8 cellular contexts compared by ENCODE assay signal in the genomic region with DNA sequence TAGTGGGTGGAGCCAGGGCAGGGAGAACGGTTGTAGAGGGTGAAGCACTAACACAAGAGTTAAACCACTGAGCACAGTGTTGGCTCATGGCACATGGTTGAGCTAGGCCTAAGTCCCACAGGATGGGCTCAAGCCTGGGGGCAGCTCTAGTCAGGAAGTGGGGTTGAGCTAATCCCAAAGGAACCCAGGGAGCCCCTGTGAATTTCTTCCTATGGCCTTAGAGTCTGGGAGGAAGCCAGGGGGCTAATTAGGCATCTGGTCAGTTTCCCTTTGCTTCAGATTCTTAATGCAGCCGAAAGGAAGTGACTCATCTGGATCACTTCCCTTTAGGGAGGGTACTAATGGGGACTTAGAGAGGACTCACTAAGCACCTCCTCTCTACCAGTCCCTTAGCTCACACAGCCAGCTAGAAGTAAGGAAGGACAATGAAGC. TPM values are rescaled to one million over a fixed set of nuclear protein-coding genes. Genes with fewer than 3 reads are reported as not detected.
DNase-seq lines count a peak whose midpoint lies in the region; ATAC-seq and TF ChIP-seq lines count a peak whose summit lies in the region.

No MANE protein-coding gene starts in this region.

- TF ChIP-seq CTCF in RWPE2 (IDR thresholded peaks at IDR 0.05; ENCODE audit: poor library complexity, severe bottlenecking), result no peak
- no peak for TF ChIP-seq CTCF in fibroblast of pulmonary artery (IDR thresholded peaks at IDR 0.05; ENCODE audit: low read length, missing control alignments)

- intact Hi-C loops in CD4-positive, alpha-beta memory T cell (cut with micrococcal nuclease), result loop anchor here (5.0 kb wide), 1 partner anchor 38 kb away; no protein-coding TSS in a partner anchor
- intact Hi-C loops in activated CD4-positive, alpha-beta memory T cell treated with anti-CD3 and anti-CD28 coated beads for 36 hours (cut with micrococcal nuclease), result loop anchor here (2.0 to 5.0 kb wide), 2 partner anchors 35 to 678 kb away; no protein-coding TSS in a partner anchor

- peak overlapping the region in 4 of 7 donors; percentile 2 to 90 (median 26) for H3K27ac Mint-ChIP-seq in CD4-positive, alpha-beta memory T cell
- H3K27ac Mint-ChIP-seq in activated CD4-positive, alpha-beta memory T cell treated with anti-CD3 and anti-CD28 coated beads for 36 hours, result no peak overlapping the region

- no peak overlapping the region for H3K27ac ChIP-seq in CD4-positive, alpha-beta memory T cell (ENCODE audit: low read depth, low read length)
- peak overlapping the region; percentile 91 for H3K27ac ChIP-seq in RWPE2 (ENCODE audit: poor library complexity, severe bottlenecking)

- no peaks in the 10 kb centered on the region for H3K27me3 ChIP-seq in CD4-positive, alpha-beta memory T cell (ENCODE audit: insufficient read depth, low read length)
- no peaks in the 10 kb centered on the region for H3K27me3 ChIP-seq in RWPE2 (ENCODE audit: insufficient read depth, poor library complexity, severe bottlenecking)

- peak; percentile 91 for ATAC-seq in HG03103 (IDR thresholded peaks at IDR 0.05; ENCODE audit: low read depth, unreplicated experiment)
- ATAC-seq in RWPE2 (ENCODE audit: low read depth), result peak; percentile 71

- no peaks in the 10 kb centered on the region for H3K36me3 ChIP-seq in CD4-positive, alpha-beta memory T cell (ENCODE audit: insufficient read depth, low read length)
- H3K36me3 ChIP-seq in RWPE2 (ENCODE audit: low read depth), result no peaks in the 10 kb centered on the region

- DNase-seq in CD4-positive, alpha-beta memory T cell, result no peak
- DNase-seq in RWPE2 (ENCODE audit: low spot score), result no peak
- DNase-seq in fibroblast of pulmonary artery (ENCODE audit: low read depth), result peak; percentile 88
- peak; percentile 87 for DNase-seq in renal cortical epithelial cell (ENCODE audit: low read depth)
- DNase-seq in OCI-M2 (lab: John Stamatoyannopoulos, UW; ENCODE audit: unreplicated experiment), result no peak
- no peak for DNase-seq in activated CD4-positive, alpha-beta memory T cell treated with anti-CD3 and anti-CD28 coated beads for 36 hours

- H3K27me3 Mint-ChIP-seq in CD4-positive, alpha-beta memory T cell, result no peaks in the 10 kb centered on the region
- H3K27me3 Mint-ChIP-seq in activated CD4-positive, alpha-beta memory T cell treated with anti-CD3 and anti-CD28 coated beads for 36 hours, result no peaks in the 10 kb centered on the region

- no peak overlapping the region for H3K4me3 Mint-ChIP-seq in CD4-positive, alpha-beta memory T cell
- H3K4me3 Mint-ChIP-seq in activated CD4-positive, alpha-beta memory T cell treated with anti-CD3 and anti-CD28 coated beads for 36 hours, result no peak overlapping the region

- H3K4me1 Mint-ChIP-seq in CD4-positive, alpha-beta memory T cell, result peaks cover 13 to 22% (median 17%) of the 10 kb centered on the region in 4 donors
- peaks cover 9% of the 10 kb centered on the region for H3K4me1 Mint-ChIP-seq in activated CD4-positive, alpha-beta memory T cell treated with anti-CD3 and anti-CD28 coated beads for 36 hours (ENCODE audit: low read depth)

- peak; percentile 31 for TF ChIP-seq POLR2A in GM19099 (IDR thresholded peaks at IDR 0.05; ENCODE audit: extremely low read depth, insufficient read length, low read depth)

- POLR2A ChIA-PET in CD4-positive, alpha-beta memory T cell (lab: Charles Lee; ENCODE audit: partially characterized antibody), result interaction anchor here (1.2 to 5.3 kb wide), 6 partner anchors 34 to 109 kb away, joined by 3 to 62 read pairs (median 10); a partner anchor contains a TSS
- POLR2A ChIA-PET in activated CD4-positive, alpha-beta memory T cell treated with anti-CD3 and anti-CD28 coated beads for 36 hours (lab: Charles Lee), result interaction anchor here (0.9 kb wide), 1 partner anchor 33 kb away, joined by 3 read pairs; no protein-coding TSS in a partner anchor

- H3K4me3 ChIP-seq in CD4-positive, alpha-beta memory T cell (ENCODE audit: low read length in 2 of 2), result no peak overlapping the region
- no peak overlapping the region for H3K4me3 ChIP-seq in RWPE2 (ENCODE audit: severe bottlenecking)
- H3K4me3 ChIP-seq in fibroblast of pulmonary artery (replicated peaks; ENCODE audit: low read depth, low read length), result no peak overlapping the region

- H3K9me3 ChIP-seq in CD4-positive, alpha-beta memory T cell (ENCODE audit: control insufficient read depth in 1 of 2, low read length in 2 of 2), result no peaks in the 10 kb centered on the region
- H3K9me3 ChIP-seq in RWPE2 (ENCODE audit: severe bottlenecking), result no peaks in the 10 kb centered on the region

- CTCF ChIA-PET in CD4-positive, alpha-beta memory T cell (lab: Charles Lee; ENCODE audit: partially characterized antibody), result interaction anchor here (0.6 to 13.8 kb wide), 15 partner anchors 8 to 758 kb away, joined by 3 to 571 read pairs (median 6); a partner anchor contains a TSS
- CTCF ChIA-PET in activated CD4-positive, alpha-beta memory T cell treated with anti-CD3 and anti-CD28 coated beads for 36 hours (lab: Charles Lee), result interaction anchor here (0.9 to 13.8 kb wide), 13 partner anchors 10 to 676 kb away, joined by 3 to 431 read pairs (median 10); a partner anchor contains a TSS

- H3K36me3 Mint-ChIP-seq in CD4-positive, alpha-beta memory T cell, result no peaks in the 10 kb centered on the region
- no peaks in the 10 kb centered on the region for H3K36me3 Mint-ChIP-seq in activated CD4-positive, alpha-beta memory T cell treated with anti-CD3 and anti-CD28 coated beads for 36 hours

- H3K9me3 Mint-ChIP-seq in CD4-positive, alpha-beta memory T cell, result no peaks in the 10 kb centered on the region
- H3K9me3 Mint-ChIP-seq in activated CD4-positive, alpha-beta memory T cell treated with anti-CD3 and anti-CD28 coated beads for 36 hours, result no peaks in the 10 kb centered on the region

- peaks cover 17% of the 10 kb centered on the region for H3K4me1 ChIP-seq in CD4-positive, alpha-beta memory T cell (ENCODE audit: insufficient read depth, low read length)
- peaks cover 19% of the 10 kb centered on the region for H3K4me1 ChIP-seq in RWPE2 (ENCODE audit: insufficient read depth, poor library complexity, severe bottlenecking)

RNA-seq across cellular contexts. Expression of a gene that starts 10.1 kb away (rescaled TPM):
- under 1 TPM in 1 of 2 experiments, not detected in 1; 0.67 TPM for total RNA-seq in CD4-positive, alpha-beta memory T cell
- polyA plus RNA-seq in CD4-positive, alpha-beta memory T cell, result under 1 TPM; 0.15 to 0.52 TPM
- 0.25 and 0.69 TPM in 2 replicates for total RNA-seq in renal cortical epithelial cell
- total RNA-seq in activated CD4-positive, alpha-beta memory T cell treated with anti-CD3 and anti-CD28 coated beads for 36 hours, result 1 to 10 TPM; 2.1 to 2.2 TPM

RNA-seq across cellular contexts. Expression of a gene that starts 27.4 kb away (rescaled TPM):
- total RNA-seq in CD4-positive, alpha-beta memory T cell, result not detected
- polyA plus RNA-seq in CD4-positive, alpha-beta memory T cell, result not detected
- total RNA-seq in renal cortical epithelial cell, result not detected in 2 replicates
- total RNA-seq in activated CD4-positive, alpha-beta memory T cell treated with anti-CD3 and anti-CD28 coated beads for 36 hours, result not detected

RNA-seq across cellular contexts. Expression of a gene that starts 35.5 kb away (rescaled TPM):
- 100 to 1,000 TPM; 196 to 207 TPM for total RNA-seq in CD4-positive, alpha-beta memory T cell
- polyA plus RNA-seq in CD4-positive, alpha-beta memory T cell, result 1,000 to 10,000 TPM; 1,014 to 1,289 TPM
- total RNA-seq in renal cortical epithelial cell, result 526 and 548 TPM in 2 replicates
- total RNA-seq in activated CD4-positive, alpha-beta memory T cell treated with anti-CD3 and anti-CD28 coated beads for 36 hours, result 100 to 1,000 TPM; 597 to 607 TPM

RNA-seq across cellular contexts. Expression of a gene that starts 55.6 kb away (rescaled TPM):
- total RNA-seq in CD4-positive, alpha-beta memory T cell, result not detected
- polyA plus RNA-seq in CD4-positive, alpha-beta memory T cell, result not detected
- not detected in 2 replicates for total RNA-seq in renal cortical epithelial cell
- under 1 TPM in 1 of 2 experiments, not detected in 1; 0.05 TPM for total RNA-seq in activated CD4-positive, alpha-beta memory T cell treated with anti-CD3 and anti-CD28 coated beads for 36 hours

Comparison
In these comparisons a context has a peak if more than half of its experiments do, and no peak if none do; other contexts are left out.
1. DNase-seq: peak in fibroblast of pulmonary artery (single experiment) and renal cortical epithelial cell (single experiment); none in CD4-positive, alpha-beta memory T cell (0 of 5), RWPE2 (single experiment), OCI-M2 (single experiment) and activated CD4-positive, alpha-beta memory T cell treated with anti-CD3 and anti-CD28 coated beads for 36 hours (single experiment).